In the genomic region with DNA sequence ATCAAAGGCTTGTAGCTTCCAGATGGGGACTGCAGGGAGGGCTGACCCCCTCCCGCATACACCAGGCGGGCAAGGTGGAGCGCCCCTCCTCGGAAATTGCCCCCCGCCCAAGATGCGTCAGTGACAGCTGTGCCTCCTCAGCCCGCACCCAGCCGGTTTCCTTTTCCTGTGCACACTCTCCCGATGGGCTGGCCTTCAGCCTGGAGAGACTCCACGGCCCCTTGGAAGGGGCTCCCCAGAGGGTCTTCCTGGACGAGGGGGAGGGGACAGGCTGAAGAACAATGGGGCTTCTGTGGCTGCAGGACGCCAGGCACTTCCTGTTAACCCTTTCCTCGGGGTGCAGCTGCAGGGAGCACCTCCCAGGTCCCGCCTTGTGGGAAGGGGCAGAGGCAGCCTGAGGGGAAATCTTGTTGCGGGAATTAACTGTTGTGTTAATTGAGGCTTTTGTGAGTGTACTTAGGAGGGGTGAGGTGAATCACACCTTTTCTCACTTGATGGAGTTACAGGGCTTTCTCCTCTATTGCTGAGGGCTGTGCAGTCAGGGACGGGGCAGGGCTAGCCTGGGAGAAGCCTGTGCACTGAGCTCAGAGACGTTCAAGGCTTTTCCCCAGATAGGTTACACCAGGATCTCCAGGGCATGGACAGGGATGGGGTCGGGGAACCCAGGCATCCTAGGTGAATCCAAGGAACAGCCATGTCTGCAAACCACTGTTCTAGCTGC, we compare ENCODE assay signal across 1 cellular context.
TF ChIP-seq lines count a peak whose summit lies in the region.

No MANE protein-coding gene starts in this region.

TF ChIP-seq in GM12878, 131 proteins besides CTCF, POLR2A, EP300 and RAD21:
- TF ChIP-seq IKZF2 (IDR thresholded peaks at IDR 0.05) (peak; percentile 67 to 71; a peak in 3 of 4 replicates), CREM (IDR thresholded peaks at IDR 0.05; ENCODE audit: low read depth) (0 out of 2 replicates have a peak, but pooled peaks have one; percentile 7), EED (IDR thresholded peaks at IDR 0.05; ENCODE audit: low read depth) (peak; percentile 94), NBN (IDR thresholded peaks at IDR 0.05) (peak; percentile 73; the same call in 1 of the 2 replicates), E4F1 (IDR thresholded peaks at IDR 0.05; ENCODE audit: borderline replicate concordance, partially characterized antibody) (peak; percentile 52), NFIC (IDR thresholded peaks at IDR 0.05; ENCODE audit: low read depth, low read length) (no peak), CBFB (IDR thresholded peaks at IDR 0.05; ENCODE audit: low read depth) (0 out of 2 replicates have a peak, but pooled peaks have one; percentile 17), TCF12 (IDR thresholded peaks at IDR 0.05; ENCODE audit: low read depth, low read length) (0 out of 2 replicates have a peak, but pooled peaks have one; percentile 49), DPF2 (IDR thresholded peaks at IDR 0.05) (0 out of 2 replicates have a peak, but pooled peaks have one; percentile 25), SP1 (IDR thresholded peaks at IDR 0.05; ENCODE audit: low read depth, low read length) (no peak), SREBF2 (IDR thresholded peaks at IDR 0.05; ENCODE audit: low read length) (no peak), TCF3 (IDR thresholded peaks at IDR 0.05; ENCODE audit: borderline replicate concordance, insufficient read depth, low read depth, low read length) (peak; percentile 85), CHD2 (IDR thresholded peaks at IDR 0.05; ENCODE audit: borderline replicate concordance, low read depth, low read length) (peak; percentile 35; the same call in 1 of the 2 replicates), HDAC6 (IDR thresholded peaks at IDR 0.05; ENCODE audit: unreplicated experiment) (no peak), IKZF1 (conservative IDR thresholded peaks at IDR 0.05) (peak; percentile 81), MEF2B (IDR thresholded peaks at IDR 0.05; ENCODE audit: partially characterized antibody, poor library complexity, severe bottlenecking) (peak; percentile 37), CREB1 (IDR thresholded peaks at IDR 0.05; ENCODE audit: low read depth) (0 out of 2 replicates have a peak, but pooled peaks have one; percentile 25), MTA2 (IDR thresholded peaks at IDR 0.05; ENCODE audit: low read depth) (peak; percentile 62), PBX3 (IDR thresholded peaks at IDR 0.05; ENCODE audit: insufficient replicate concordance, low read depth, low read length) (peak; percentile 25), ETV6 (conservative IDR thresholded peaks at IDR 0.05 in 1 of 2, IDR thresholded peaks at IDR 0.05 in 1 of 2; ENCODE audit: borderline replicate concordance in 1 of 2, low read depth in 1 of 2) (peak in 1 of 2 experiments; percentile 77; a peak in 2 of 4 replicates), SPI1 (IDR thresholded peaks at IDR 0.05; ENCODE audit: borderline replicate concordance, insufficient read depth, low read depth, low read length) (peak; percentile 51; the same call in 1 of the 2 replicates)
- TF ChIP-seq, protein P1, sequence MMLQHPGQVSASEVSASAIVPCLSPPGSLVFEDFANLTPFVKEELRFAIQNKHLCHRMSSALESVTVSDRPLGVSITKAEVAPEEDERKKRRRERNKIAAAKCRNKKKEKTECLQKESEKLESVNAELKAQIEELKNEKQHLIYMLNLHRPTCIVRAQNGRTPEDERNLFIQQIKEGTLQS (IDR thresholded peaks at IDR 0.05; ENCODE audit: borderline replicate concordance, extremely low read depth, low read depth, low read length) = no peak
- TF ChIP-seq, protein P2, sequence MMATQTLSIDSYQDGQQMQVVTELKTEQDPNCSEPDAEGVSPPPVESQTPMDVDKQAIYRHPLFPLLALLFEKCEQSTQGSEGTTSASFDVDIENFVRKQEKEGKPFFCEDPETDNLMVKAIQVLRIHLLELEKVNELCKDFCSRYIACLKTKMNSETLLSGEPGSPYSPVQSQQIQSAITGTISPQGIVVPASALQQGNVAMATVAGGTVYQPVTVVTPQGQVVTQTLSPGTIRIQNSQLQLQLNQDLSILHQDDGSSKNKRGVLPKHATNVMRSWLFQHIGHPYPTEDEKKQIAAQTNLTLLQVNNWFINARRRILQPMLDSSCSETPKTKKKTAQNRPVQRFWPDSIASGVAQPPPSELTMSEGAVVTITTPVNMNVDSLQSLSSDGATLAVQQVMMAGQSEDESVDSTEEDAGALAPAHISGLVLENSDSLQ (IDR thresholded peaks at IDR 0.05) = peak; percentile 19; the same call in 1 of the 2 replicates
- TF ChIP-seq, protein P3, sequence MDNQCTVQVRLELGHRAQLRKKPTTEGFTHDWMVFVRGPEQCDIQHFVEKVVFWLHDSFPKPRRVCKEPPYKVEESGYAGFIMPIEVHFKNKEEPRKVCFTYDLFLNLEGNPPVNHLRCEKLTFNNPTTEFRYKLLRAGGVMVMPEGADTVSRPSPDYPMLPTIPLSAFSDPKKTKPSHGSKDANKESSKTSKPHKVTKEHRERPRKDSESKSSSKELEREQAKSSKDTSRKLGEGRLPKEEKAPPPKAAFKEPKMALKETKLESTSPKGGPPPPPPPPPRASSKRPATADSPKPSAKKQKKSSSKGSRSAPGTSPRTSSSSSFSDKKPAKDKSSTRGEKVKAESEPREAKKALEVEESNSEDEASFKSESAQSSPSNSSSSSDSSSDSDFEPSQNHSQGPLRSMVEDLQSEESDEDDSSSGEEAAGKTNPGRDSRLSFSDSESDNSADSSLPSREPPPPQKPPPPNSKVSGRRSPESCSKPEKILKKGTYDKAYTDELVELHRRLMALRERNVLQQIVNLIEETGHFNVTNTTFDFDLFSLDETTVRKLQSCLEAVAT (IDR thresholded peaks at IDR 0.05) = 0 out of 2 replicates have a peak, but pooled peaks have one; percentile 33
- TF ChIP-seq, protein P4, sequence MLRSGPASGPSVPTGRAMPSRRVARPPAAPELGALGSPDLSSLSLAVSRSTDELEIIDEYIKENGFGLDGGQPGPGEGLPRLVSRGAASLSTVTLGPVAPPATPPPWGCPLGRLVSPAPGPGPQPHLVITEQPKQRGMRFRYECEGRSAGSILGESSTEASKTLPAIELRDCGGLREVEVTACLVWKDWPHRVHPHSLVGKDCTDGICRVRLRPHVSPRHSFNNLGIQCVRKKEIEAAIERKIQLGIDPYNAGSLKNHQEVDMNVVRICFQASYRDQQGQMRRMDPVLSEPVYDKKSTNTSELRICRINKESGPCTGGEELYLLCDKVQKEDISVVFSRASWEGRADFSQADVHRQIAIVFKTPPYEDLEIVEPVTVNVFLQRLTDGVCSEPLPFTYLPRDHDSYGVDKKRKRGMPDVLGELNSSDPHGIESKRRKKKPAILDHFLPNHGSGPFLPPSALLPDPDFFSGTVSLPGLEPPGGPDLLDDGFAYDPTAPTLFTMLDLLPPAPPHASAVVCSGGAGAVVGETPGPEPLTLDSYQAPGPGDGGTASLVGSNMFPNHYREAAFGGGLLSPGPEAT (IDR thresholded peaks at IDR 0.05; ENCODE audit: low read depth) = 0 out of 2 replicates have a peak, but pooled peaks have one; percentile 34
